12 cellular contexts compared by ENCODE assay signal in genomic region chr2:191938779-191939178, GRCh38.
DNase-seq lines count a peak whose midpoint lies in the region; ATAC-seq and TF ChIP-seq lines count a peak whose summit lies in the region.
"Had no signal": no experiment of that assay in that cellular context is flagged by ENCODE, and none has a peak within 500 bp of the region (broad histone marks: within the 10 kb centered on the region; RNA-seq: fewer than 3 reads in every experiment).

No MANE protein-coding gene starts in this region.

- H3K9me3 ChIP-seq in A673 (ENCODE audit: low read depth, low read length, poor library complexity, severe bottlenecking) = no peaks in the 10 kb centered on the region
- H3K9me3 ChIP-seq: BE2C, Caco-2, HAP-1 had no signal

- DNase-seq in NCI-H2081 (lab: John Stamatoyannopoulos, UW) = peak; percentile 22 to 54
- DNase-seq in NCI-H2081 treated with DMSO at 0.1 percent for 48 hours (lab: John Stamatoyannopoulos, UW) = no peak
- peak; percentile 95 for DNase-seq in A673 (ENCODE audit: low spot score)
- peak; percentile 25 for DNase-seq in HEK293T (ENCODE audit: extremely low spot score)
- peak; percentile 83 for DNase-seq in NCI-H69 (lab: John Stamatoyannopoulos, UW)
- DNase-seq in caudate nucleus (lab: John Stamatoyannopoulos, UW) = no peak
- DNase-seq in C1 segment of cervical spinal cord (lab: John Stamatoyannopoulos, UW) = no peak
- DNase-seq in left ventricle myocardium superior = no peak
- DNase-seq: BE2C; Caco-2; CD8-positive, alpha-beta T cell had no signal

- no peak for TF ChIP-seq CTCF in A673 (conservative IDR thresholded peaks at IDR 0.05; ENCODE audit: low read depth, low read length)

- intact Hi-C loops in A673 (cut with micrococcal nuclease; ENCODE audit: unreplicated experiment) (no loop called here), left ventricle myocardium superior (cut with micrococcal nuclease) (no loop called here)

- CTCF ChIA-PET in A673 (lab: Charles Lee) (interaction anchor here (1.0 kb wide), 1 partner anchor 224 kb away, joined by 4 read pairs; no protein-coding TSS in a partner anchor), HEK293T (lab: Yijun Ruan, JAX) (no interaction called here)

- H3K4me3 ChIP-seq in A673 (ENCODE audit: low read depth, low read length, poor library complexity, severe bottlenecking) = no peak overlapping the region
- H3K4me3 ChIP-seq: HAP-1 had no signal

- no peaks in the 10 kb centered on the region for H3K27me3 ChIP-seq in A673 (replicated peaks; ENCODE audit: insufficient read depth, low read depth, low read length, poor library complexity)
- H3K27me3 ChIP-seq: BE2C had no signal

- no peaks in the 10 kb centered on the region for H3K36me3 ChIP-seq in A673 (ENCODE audit: insufficient read depth, low read length, poor library complexity, severe bottlenecking)
- H3K36me3 ChIP-seq: BE2C, HAP-1 had no signal

- H3K4me1 ChIP-seq in A673 (ENCODE audit: insufficient read depth, low read length, poor library complexity, severe bottlenecking) = peaks cover 28% of the 10 kb centered on the region
- H3K4me1 ChIP-seq: Caco-2 had no signal

- no TSS peak for BruUV-seq in A673 (replicated peaks; lab: Mats Ljungman, UMichigan)

- POLR2A ChIA-PET in A673 (lab: Charles Lee; ENCODE audit: low non-redundant PET) = no interaction called here
- POLR2A ChIA-PET in HEK293T (lab: Yijun Ruan, JAX) = no interaction called here

- no peak for ATAC-seq in left ventricle myocardium superior
- ATAC-seq: CD8-positive, alpha-beta T cell had no signal

- H3K27ac ChIP-seq in A673 (ENCODE audit: low read depth, low read length, poor library complexity, severe bottlenecking) (peak overlapping the region; percentile 65), caudate nucleus (ENCODE audit: low read depth, low read length) (no peak overlapping the region)

TF ChIP-seq in HEK293T, 16 proteins besides CTCF, POLR2A, EP300 and RAD21:
- no peak for TF ChIP-seq ARNT (IDR thresholded peaks at IDR 0.05)
- no peak for TF ChIP-seq ZNF384 (IDR thresholded peaks at IDR 0.05)
- TF ChIP-seq PKNOX1 (IDR thresholded peaks at IDR 0.05) = peak; percentile 84
- no peak for TF ChIP-seq NFRKB (IDR thresholded peaks at IDR 0.05)
- TF ChIP-seq TARDBP (IDR thresholded peaks at IDR 0.05) = no peak

Comparison
In these comparisons a context has a peak if more than half of its experiments do, and no peak if none do; other contexts are left out.
1. DNase-seq: peak in NCI-H2081 (2 of 2), A673 (single experiment), HEK293T (single experiment) and NCI-H69 (single experiment); none in NCI-H2081 treated with DMSO at 0.1 percent for 48 hours (single experiment), caudate nucleus (0 of 61), C1 segment of cervical spinal cord (0 of 14) and left ventricle myocardium superior (single experiment).